14 cellular contexts compared by ENCODE assay signal in the genomic region with DNA sequence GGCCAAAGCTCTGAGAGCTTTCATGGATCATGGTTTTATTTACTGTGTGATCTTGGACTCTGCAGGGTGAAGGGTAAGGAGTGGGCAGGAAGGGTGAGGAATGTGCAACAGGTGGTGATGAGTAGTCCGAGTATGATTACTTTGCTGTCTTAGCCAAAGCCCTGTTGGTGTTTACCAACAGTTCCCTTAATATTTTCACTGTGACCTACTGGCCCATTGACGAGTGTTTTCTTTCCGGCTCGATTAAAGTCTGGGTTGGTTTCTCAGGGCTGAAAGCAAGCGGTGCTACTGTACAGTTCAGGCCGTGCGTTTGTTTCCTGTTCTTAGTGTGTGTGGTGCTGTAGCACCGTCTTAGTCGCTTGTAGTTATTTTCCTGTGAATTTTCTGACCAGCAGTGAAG. TPM values are rescaled to one million over a fixed set of nuclear protein-coding genes. Genes with fewer than 3 reads are reported as not detected.
A peak's percentile ranks its signal among the peaks of the same experiment; 100 is the strongest.
DNase-seq lines count a peak whose midpoint lies in the region; ATAC-seq and TF ChIP-seq lines count a peak whose summit lies in the region.
"Had no signal": no experiment of that assay in that cellular context is flagged by ENCODE, and none has a peak within 500 bp of the region (broad histone marks: within the 10 kb centered on the region; RNA-seq: fewer than 3 reads in every experiment).

No MANE protein-coding gene starts in this region.

- peak overlapping the region; percentile 89 for H3K4me3 Mint-ChIP-seq in HFFc6
- peak overlapping the region; percentile 6 for H3K4me3 Mint-ChIP-seq in activated naive CD8-positive, alpha-beta T cell treated with anti-CD3 and anti-CD28 coated beads, Interleukin-2, amount 50 U/mL, for 24 hours
- H3K4me3 Mint-ChIP-seq in neural progenitor cell = peak overlapping the region; percentile 48
- no peak overlapping the region for H3K4me3 Mint-ChIP-seq in immature natural killer cell

- no peaks in the 10 kb centered on the region for H3K9me3 ChIP-seq in neural progenitor cell (ENCODE audit: low read depth)
- H3K9me3 ChIP-seq: tibial artery had no signal

- ATAC-seq in activated naive CD8-positive, alpha-beta T cell treated with anti-CD3 and anti-CD28 coated beads, Interleukin-2, amount 50 U/mL, for 24 hours = no peak
- ATAC-seq: HCT116 had no signal

- no peaks in the 10 kb centered on the region for H3K36me3 ChIP-seq in neural progenitor cell
- H3K36me3 ChIP-seq: tibial artery had no signal

- H3K36me3 Mint-ChIP-seq in HFFc6 (ENCODE audit: low read depth) (no peaks in the 10 kb centered on the region), neural progenitor cell (no peaks in the 10 kb centered on the region), immature natural killer cell (peaks cover 0 to 4% (median 0%) of the 10 kb centered on the region in 3 donors)
- H3K36me3 Mint-ChIP-seq in activated naive CD8-positive, alpha-beta T cell treated with anti-CD3 and anti-CD28 coated beads, Interleukin-2, amount 50 U/mL, for 24 hours (ENCODE audit: low read depth) = no peaks in the 10 kb centered on the region

- no peak overlapping the region for H3K27ac ChIP-seq in neural progenitor cell
- H3K27ac ChIP-seq: tibial artery had no signal

- H3K79me2 ChIP-seq in neural progenitor cell (ENCODE audit: low read depth) = no peaks in the 10 kb centered on the region

- H3K4me1 ChIP-seq in neural progenitor cell = peaks cover 6% of the 10 kb centered on the region

- no peak overlapping the region for H3K9ac ChIP-seq in neural progenitor cell

- H3K27ac Mint-ChIP-seq in HFFc6 (peak overlapping the region; percentile 61), neural progenitor cell (no peak overlapping the region), immature natural killer cell (no peak overlapping the region)
- no peak overlapping the region for H3K27ac Mint-ChIP-seq in activated naive CD8-positive, alpha-beta T cell treated with anti-CD3 and anti-CD28 coated beads, Interleukin-2, amount 50 U/mL, for 24 hours
- H3K27ac Mint-ChIP-seq: activated T-helper 2 cell treated with anti-CD3 and anti-CD28 coated beads, Interferon-gamma antibody, Interleukin-2, Interleukin-4, amounts not matched to agents 10 μg/mL and 5 μg/mL and 100 μg/mL, durations not matched to agents 14 hours and 24 hours and 36 hours had no signal

- H3K27me3 Mint-ChIP-seq in HFFc6 (ENCODE audit: insufficient read depth) (no peaks in the 10 kb centered on the region), neural progenitor cell (ENCODE audit: insufficient read depth, low read depth) (peaks cover 3% of the 10 kb centered on the region), immature natural killer cell (ENCODE audit: low read depth in 3 of 3) (peaks cover 0 to 6% (median 0%) of the 10 kb centered on the region in 3 donors)
- H3K27me3 Mint-ChIP-seq in activated naive CD8-positive, alpha-beta T cell treated with anti-CD3 and anti-CD28 coated beads, Interleukin-2, amount 50 U/mL, for 24 hours = peaks cover 29% of the 10 kb centered on the region

- no peak overlapping the region for H2AFZ ChIP-seq in neural progenitor cell (replicated peaks)

- H3K4me3 ChIP-seq in GM08714 (ENCODE audit: low read length) (peak overlapping the region; percentile 45; the same call in 1 of the 2 replicates), neural progenitor cell (no peak overlapping the region)
- H3K4me3 ChIP-seq: tibial artery had no signal

- H4K20me1 ChIP-seq in neural progenitor cell (ENCODE audit: low read depth) = no peaks in the 10 kb centered on the region

- H3K27me3 ChIP-seq in neural progenitor cell = peaks cover 41% of the 10 kb centered on the region

- no peak for DNase-seq in HFFc6
- DNase-seq in activated naive CD8-positive, alpha-beta T cell treated with anti-CD3 and anti-CD28 coated beads, Interleukin-2, amount 50 U/mL, for 24 hours = no peak
- DNase-seq in neural progenitor cell (ENCODE audit: low spot score) = no peak
- DNase-seq in NCI-H1436 treated with DMSO at 0.1 percent for 48 hours (lab: John Stamatoyannopoulos, UW) = no peak
- DNase-seq in stimulated activated CD4-positive, alpha-beta T cell treated with anti-CD3 and anti-CD28 coated beads, Interleukin-4, amount 100 ng/mL, for 1 hour = no peak
- no peak for DNase-seq in H4 (ENCODE audit: low spot score)
- no peak for DNase-seq in immature natural killer cell
- DNase-seq: activated CD4-positive, CD25-positive, alpha-beta regulatory T cell; COR-L47; NCI-H1930; tibial artery had no signal

- no peak for TF ChIP-seq CTCF in HFFc6 (IDR thresholded peaks at IDR 0.05)
- TF ChIP-seq CTCF in neural progenitor cell (IDR thresholded peaks at IDR 0.05) = no peak

- H3F3A ChIP-seq in neural progenitor cell (ENCODE audit: low read depth) = peaks cover 13% of the 10 kb centered on the region

- H3K4me2 ChIP-seq in neural progenitor cell = no peak overlapping the region

- H3K9me3 Mint-ChIP-seq in HFFc6 (no peaks in the 10 kb centered on the region), neural progenitor cell (no peaks in the 10 kb centered on the region), immature natural killer cell (peaks cover 6 to 28% (median 11%) of the 10 kb centered on the region in 6 donors)
- no peaks in the 10 kb centered on the region for H3K9me3 Mint-ChIP-seq in activated naive CD8-positive, alpha-beta T cell treated with anti-CD3 and anti-CD28 coated beads, Interleukin-2, amount 50 U/mL, for 24 hours
- H3K9me3 Mint-ChIP-seq: activated T-helper 2 cell treated with anti-CD3 and anti-CD28 coated beads, Interferon-gamma antibody, Interleukin-2, Interleukin-4, amounts not matched to agents 10 μg/mL and 5 μg/mL and 100 μg/mL, durations not matched to agents 14 hours and 24 hours and 36 hours had no signal

- H3K4me1 Mint-ChIP-seq in HFFc6 (ENCODE audit: low read depth) (peaks cover 42% of the 10 kb centered on the region), neural progenitor cell (peaks cover 19% of the 10 kb centered on the region), immature natural killer cell (no peaks in the 10 kb centered on the region)
- H3K4me1 Mint-ChIP-seq in activated naive CD8-positive, alpha-beta T cell treated with anti-CD3 and anti-CD28 coated beads, Interleukin-2, amount 50 U/mL, for 24 hours = peaks cover 5% of the 10 kb centered on the region

RNA-seq across cellular contexts. Expression of a gene that starts 2.6 kb away (rescaled TPM):
- total RNA-seq in HFFc6 (2021; fragmentation: NEBNext Ultra II Directional; extraction: Animal tissue kit (Norgen Biotek cat#: 25700)) = 10 to 100 TPM; 13.6 to 28.3 (median 15.2) TPM
- total RNA-seq in neural progenitor cell (ENCODE audit: low replicate concordance) = 2.2 and 2.6 TPM in 2 replicates
- 2.6 and 6.3 TPM in 2 replicates for total RNA-seq in H4 (2014; rRNA removed; shearing (Covaris generic))
- polyA plus RNA-seq in immature natural killer cell = under 1 TPM in 2 of 3 donors, not detected in 1; 0.06 to 0.24 TPM
- total RNA-seq: activated T-helper 2 cell treated with anti-CD3 and anti-CD28 coated beads, Interferon-gamma antibody, Interleukin-2, Interleukin-4, amounts not matched to agents 10 μg/mL and 5 μg/mL and 100 μg/mL, durations not matched to agents 14 hours and 24 hours and 36 hours had no signal

Comparison
In these comparisons a context has a peak if more than half of its experiments do, and no peak if none do; other contexts are left out.
1. H3K4me3 Mint-ChIP-seq: peak in HFFc6 (single experiment), activated naive CD8-positive, alpha-beta T cell treated with anti-CD3 and anti-CD28 coated beads, Interleukin-2, amount 50 U/mL, for 24 hours (single experiment) and neural progenitor cell (single experiment); none in immature natural killer cell (0 of 5).